21 cellular contexts compared by ENCODE assay signal in genomic region chr1:65449214-65449823, GRCh38. TPM values are rescaled to one million over a fixed set of nuclear protein-coding genes. Genes with fewer than 3 reads are reported as not detected.
A peak's percentile ranks its signal among the peaks of the same experiment; 100 is the strongest.
DNase-seq lines count a peak whose midpoint lies in the region; ATAC-seq and TF ChIP-seq lines count a peak whose summit lies in the region.
"Had no signal": no experiment of that assay in that cellular context is flagged by ENCODE, and none has a peak within 500 bp of the region (broad histone marks: within the 10 kb centered on the region; RNA-seq: fewer than 3 reads in every experiment).

No MANE protein-coding gene starts in this region.

- no peak overlapping the region for H3K4ac ChIP-seq in neuronal stem cell (ENCODE audit: low read length)

- POLR2A ChIA-PET in PC-9 (lab: Charles Lee; ENCODE audit: unreplicated experiment) = interaction anchor here (0.6 kb wide), 2 partner anchors 14 to 26 kb away, joined by 12 to 22 read pairs; no protein-coding TSS in a partner anchor

- H2BK12ac ChIP-seq in neuronal stem cell (ENCODE audit: low read length) = no peak overlapping the region

- H2BK120ac ChIP-seq in neuronal stem cell (ENCODE audit: low read depth, low read length) = no peak overlapping the region

- no peaks in the 10 kb centered on the region for H4K20me1 ChIP-seq in PC-9 (ENCODE audit: insufficient read depth)

- H3K9me2 ChIP-seq in PC-9 (ENCODE audit: insufficient read depth) = no peaks in the 10 kb centered on the region; the same call in 1 of the 2 replicates

- H3K4me1 ChIP-seq in PC-9 (replicated peaks; ENCODE audit: insufficient read depth) (no peaks in the 10 kb centered on the region), neuronal stem cell (ENCODE audit: control insufficient read depth in 2 of 2, insufficient read depth in 1 of 2, low read depth in 1 of 2, low read length in 2 of 2) (no peaks in the 10 kb centered on the region), ovary (ENCODE audit: insufficient read depth) (no peaks in the 10 kb centered on the region)
- H3K4me1 ChIP-seq: psoas muscle had no signal

- no peak overlapping the region for H3K23ac ChIP-seq in neuronal stem cell (ENCODE audit: low read depth, low read length, poor library complexity)

- no peak overlapping the region for H3K27ac ChIP-seq in PC-9
- no peak overlapping the region for H3K27ac ChIP-seq in neuronal stem cell (replicated peaks; ENCODE audit: low read length)
- no peak overlapping the region for H3K27ac ChIP-seq in ovary
- H3K27ac ChIP-seq: psoas muscle had no signal

- BruUV-seq in PC-9 (replicated peaks; lab: Mats Ljungman, UMichigan) = no TSS peak

- H3K79me2 ChIP-seq in PC-9 (ENCODE audit: low read depth) = no peaks in the 10 kb centered on the region

- H3K4me2 ChIP-seq in PC-9 (no peak overlapping the region), neuronal stem cell (ENCODE audit: insufficient read depth, low read length, poor library complexity, severe bottlenecking) (no peak overlapping the region)
- H3K4me2 ChIP-seq: smooth muscle cell had no signal

- no peak overlapping the region for H4K8ac ChIP-seq in neuronal stem cell (ENCODE audit: low read depth, low read length)

- WGBS in neuronal stem cell (ENCODE audit: extremely low coverage in 2 of 2, insufficient read length in 2 of 2, insufficient replicate concordance in 1 of 2), 2 donors = no CpG with 5 or more reads among the region's 4 CpGs
- WGBS in ovary, 3 donors = 80 to 85% (median 84%) methylated on average over 4 of the region's 4 CpGs

- TF ChIP-seq POLR2A in ovary (IDR thresholded peaks at IDR 0.05) = no peak

- no peaks in the 10 kb centered on the region for H3F3A ChIP-seq in PC-9 (ENCODE audit: insufficient read depth, low read depth)

- H4K91ac ChIP-seq in neuronal stem cell (ENCODE audit: low read depth, low read length, poor library complexity) = no peak overlapping the region

- no peak overlapping the region for H2BK5ac ChIP-seq in neuronal stem cell (ENCODE audit: low read length)

- no peak overlapping the region for H3K14ac ChIP-seq in neuronal stem cell (ENCODE audit: low read length)

- no peak overlapping the region for H3K4me3 ChIP-seq in PC-9
- no peak overlapping the region for H3K4me3 ChIP-seq in epithelial cell of esophagus (ENCODE audit: low read length)
- H3K4me3 ChIP-seq in neuronal stem cell (ENCODE audit: low read length in 2 of 2) = peak overlapping the region in 1 of 2 donors; percentile 10
- H3K4me3 ChIP-seq in ovary = no peak overlapping the region
- H3K4me3 ChIP-seq: psoas muscle, smooth muscle cell had no signal

- H3K36me3 ChIP-seq in PC-9 (ENCODE audit: low read depth) (no peaks in the 10 kb centered on the region), neuronal stem cell (replicated peaks in 1 of 2; ENCODE audit: control insufficient read depth in 2 of 2, insufficient read depth in 2 of 2, low read length in 2 of 2) (no peaks in the 10 kb centered on the region), ovary (no peaks in the 10 kb centered on the region)

- CTCF ChIA-PET in PC-9 (lab: Charles Lee) = interaction anchor here (1.1 kb wide), 1 partner anchor 10 kb away, joined by 4 read pairs; no protein-coding TSS in a partner anchor

- H3K18ac ChIP-seq in neuronal stem cell (ENCODE audit: low read length) = no peak overlapping the region

- no peaks in the 10 kb centered on the region for H3K79me1 ChIP-seq in neuronal stem cell (ENCODE audit: low read depth, low read length)

- no peak for TF ChIP-seq EP300 in ovary (IDR thresholded peaks at IDR 0.05)

- intact Hi-C loops in PC-9 (cut with micrococcal nuclease; ENCODE audit: unreplicated experiment) (no loop called here), ovary (cut with DNase I) (no loop called here)

- ATAC-seq in HG02884 (IDR thresholded peaks at IDR 0.05; ENCODE audit: unreplicated experiment) = no peak
- ATAC-seq: left colon, psoas muscle had no signal

- no peak overlapping the region for H3K9ac ChIP-seq in neuronal stem cell (ENCODE audit: low read depth, low read length, poor library complexity)

- H2AFZ ChIP-seq in PC-9 (no peak overlapping the region), neuronal stem cell (ENCODE audit: low read length) (no peak overlapping the region)

- no peaks in the 10 kb centered on the region for H3K9me3 ChIP-seq in PC-9 (ENCODE audit: insufficient read depth, low read depth)
- H3K9me3 ChIP-seq in neuronal stem cell (replicated peaks in 1 of 2; ENCODE audit: control insufficient read depth in 2 of 2, insufficient read depth in 1 of 2, low read depth in 1 of 2, low read length in 2 of 2) = no peaks in the 10 kb centered on the region
- no peaks in the 10 kb centered on the region for H3K9me3 ChIP-seq in ovary
- H3K9me3 ChIP-seq: psoas muscle had no signal

- H3K27me3 ChIP-seq in PC-9 (ENCODE audit: insufficient read depth, low read depth) = no peaks in the 10 kb centered on the region
- no peaks in the 10 kb centered on the region for H3K27me3 ChIP-seq in neuronal stem cell (ENCODE audit: control insufficient read depth in 3 of 3, insufficient read depth in 3 of 3, low read depth in 1 of 3, low read length in 3 of 3)
- H3K27me3 ChIP-seq in ovary = no peaks in the 10 kb centered on the region

- no peak overlapping the region for H2BK15ac ChIP-seq in neuronal stem cell (ENCODE audit: low read length)

- TF ChIP-seq CTCF in PC-9 (conservative IDR thresholded peaks at IDR 0.05) = peak; percentile 46; the same call in 1 of the 2 replicates
- peak; percentile 23 for TF ChIP-seq CTCF in epithelial cell of esophagus (IDR thresholded peaks at IDR 0.05; ENCODE audit: insufficient read depth, low read depth, low read length, missing control alignments)
- no peak for TF ChIP-seq CTCF in ovary (IDR thresholded peaks at IDR 0.05)

- peak overlapping the region; percentile 25 for H2AK5ac ChIP-seq in neuronal stem cell (ENCODE audit: low read depth, low read length)

- DNase-seq in ELF-1 (ENCODE audit: low read depth, low spot score) (peak; percentile 21), PC-9 (no peak), epithelial cell of esophagus (ENCODE audit: low read depth) (peak; percentile 12), neuronal stem cell (ENCODE audit: low spot score) (no peak), germinal center (ENCODE audit: low spot score) (no peak), ovary (no peak)
- DNase-seq in activated T-cell treated with anti-CD3 and anti-CD28 coated beads, Interleukin-2, amount 50 U/mL, for 1 hour = no peak
- DNase-seq: activated CD4-positive, alpha-beta T cell treated with anti-CD3 and anti-CD28 coated beads for 1 hour; COR-L47; dermis blood vessel endothelial cell; foreskin melanocyte; KG1; left colon; NCI-H1048; NCI-H1930; psoas muscle; RPMI8226; stimulated activated CD8-positive, alpha-beta memory T cell treated with anti-CD3 and anti-CD28 coated beads, Interleukin-4, amount 100 ng/mL, for 48 hours; T1000 had no signal

RNA-seq across cellular contexts. Expression of gene LEPR, which starts 28.9 kb away (rescaled TPM):
- total RNA-seq in PC-9 (2021) (20.6 and 34.8 TPM in 2 replicates), ovary (100 to 1,000 TPM in 1 of 7 donors, 10 to 100 TPM in 6; 21.2 to 108 (median 34.6) TPM)
- polyA plus RNA-seq in neuronal stem cell (2013, experiment 1 of 2) = 5.6 TPM
- 5.6 TPM for polyA plus RNA-seq in neuronal stem cell (2013, experiment 2 of 2)
- polyA plus RNA-seq in ovary = 10 to 100 TPM; 28.8 to 29.2 TPM

RNA-seq across cellular contexts. Expression of gene LEPROT, which starts 28.9 kb away (rescaled TPM):
- 80.1 and 113 TPM in 2 replicates for total RNA-seq in PC-9 (2021)
- 33.1 TPM for polyA plus RNA-seq in neuronal stem cell (2013, experiment 1 of 2)
- polyA plus RNA-seq in neuronal stem cell (2013, experiment 2 of 2) = 34.4 TPM
- total RNA-seq in ovary = 100 to 1,000 TPM in 2 of 7 donors, 10 to 100 TPM in 5; 57.4 to 115 (median 72.0) TPM
- polyA plus RNA-seq in ovary = 10 to 100 TPM; 60.5 to 76.1 TPM

Comparison
In these comparisons a context has a peak if more than half of its experiments do, and no peak if none do; other contexts are left out.
1. DNase-seq: peak in ELF-1 (single experiment) and epithelial cell of esophagus (single experiment); none in PC-9 (0 of 2), neuronal stem cell (single experiment), activated T-cell treated with anti-CD3 and anti-CD28 coated beads, Interleukin-2, amount 50 U/mL, for 1 hour (single experiment), germinal center (single experiment) and ovary (0 of 5).
2. CTCF ChIP-seq: peak in PC-9 (single experiment) and epithelial cell of esophagus (single experiment); none in ovary (0 of 3).